In the genomic region with DNA sequence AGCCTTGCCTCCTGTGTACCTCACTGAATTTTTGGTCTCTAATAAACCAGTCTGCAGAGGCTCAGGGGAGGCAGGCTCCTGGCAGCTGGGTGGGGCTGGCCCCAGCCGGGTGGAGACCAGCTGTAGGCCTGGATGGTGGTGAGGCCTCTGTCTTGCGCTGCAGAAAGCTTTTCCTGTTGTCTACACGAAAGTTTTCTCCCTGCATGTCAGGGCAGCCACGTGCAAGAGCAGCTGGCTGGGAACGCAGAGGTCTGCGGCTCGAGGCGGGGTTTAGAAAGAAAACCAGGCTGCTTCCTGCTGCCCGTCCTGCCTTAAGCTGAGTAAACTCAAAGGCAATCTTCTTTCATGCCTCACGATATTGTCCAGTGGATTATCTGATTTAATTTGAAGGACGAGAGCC, we compare ENCODE assay signal across 8 cellular contexts. TPM values are rescaled to one million over a fixed set of nuclear protein-coding genes. Genes with fewer than 3 reads are reported as not detected.
DNase-seq lines count a peak whose midpoint lies in the region; ATAC-seq, FAIRE-seq and TF ChIP-seq lines count a peak whose summit lies in the region.

No MANE protein-coding gene starts in this region.

- H3K36me3 ChIP-seq in BLaER1 treated with 17β-estradiol and CSF1 and Interleukin-3, amounts not matched to agents 10 nM and 100 nM: no peaks in the 10 kb centered on the region
- H3K36me3 ChIP-seq in OCI-LY3 (replicated peaks; ENCODE audit: low read depth, low read length) (no peaks in the 10 kb centered on the region), small intestine (ENCODE audit: control insufficient read depth in 2 of 2, insufficient read depth in 2 of 2, low read length in 2 of 2) (no peaks in the 10 kb centered on the region)

- intact Hi-C loops in Right ventricle myocardium superior (cut with DNase I): no loop called here

- H3K27me3 ChIP-seq in BLaER1 treated with 17β-estradiol and CSF1 and Interleukin-3, amounts not matched to agents 10 nM and 100 nM: no peaks in the 10 kb centered on the region
- no peaks in the 10 kb centered on the region for H3K27me3 ChIP-seq in OCI-LY3 (ENCODE audit: low read depth, low read length)
- no peaks in the 10 kb centered on the region for H3K27me3 ChIP-seq in small intestine (ENCODE audit: control insufficient read depth in 2 of 2, insufficient read depth in 2 of 2, low read length in 2 of 2)

- peak; percentile 71 for ATAC-seq in Right ventricle myocardium superior (ENCODE audit: poor library complexity)
- ATAC-seq in GM19395 (IDR thresholded peaks at IDR 0.05; ENCODE audit: unreplicated experiment): no peak
- ATAC-seq in GM19035 (IDR thresholded peaks at IDR 0.05; ENCODE audit: unreplicated experiment): no peak

- H3K9me3 ChIP-seq in BLaER1 treated with 17β-estradiol and CSF1 and Interleukin-3, amounts not matched to agents 10 nM and 100 nM (replicated peaks in 1 of 11): no peaks in the 10 kb centered on the region
- H3K9me3 ChIP-seq in OCI-LY3 (ENCODE audit: insufficient read depth, low read length): no peaks in the 10 kb centered on the region
- no peaks in the 10 kb centered on the region for H3K9me3 ChIP-seq in small intestine (ENCODE audit: control insufficient read depth, low read depth)

- peak overlapping the region; percentile 64 to 85 (median 77); a peak in 21 of 22 replicates for H3K27ac ChIP-seq in BLaER1 treated with 17β-estradiol and CSF1 and Interleukin-3, amounts not matched to agents 10 nM and 100 nM
- H3K27ac ChIP-seq in OCI-LY3 (ENCODE audit: low read length) (no peak overlapping the region), small intestine (ENCODE audit: low read depth in 1 of 2, low read length in 1 of 2) (peak overlapping the region; percentile 63 to 82)

- peak overlapping the region; percentile 54; the same call in 1 of the 2 replicates for H2AFZ ChIP-seq in OCI-LY3 (ENCODE audit: low read depth, low read length)

- no peak for TF ChIP-seq CTCF in OCI-LY3 (IDR thresholded peaks at IDR 0.05; ENCODE audit: low read depth, low read length)

- no peaks in the 10 kb centered on the region for H4K20me1 ChIP-seq in BLaER1 treated with 17β-estradiol and CSF1 and Interleukin-3, amounts not matched to agents 10 nM and 100 nM
- no peaks in the 10 kb centered on the region for H4K20me1 ChIP-seq in OCI-LY3 (ENCODE audit: insufficient read depth, low read length)

- H3K9ac ChIP-seq in BLaER1 treated with 17β-estradiol and CSF1 and Interleukin-3, amounts not matched to agents 10 nM and 100 nM: peak overlapping the region; percentile 26 to 69 (median 61); a peak in 20 of 22 replicates
- 0 out of 2 replicates have a peak overlapping the region, but pooled peaks have one; percentile 17 for H3K9ac ChIP-seq in OCI-LY3 (ENCODE audit: low read length)

- H3K4me1 ChIP-seq in BLaER1 treated with 17β-estradiol and CSF1 and Interleukin-3, amounts not matched to agents 10 nM and 100 nM: peaks cover 59 to 86% (median 77%) of the 10 kb centered on the region in 10 experiments
- H3K4me1 ChIP-seq in OCI-LY3 (ENCODE audit: low read length) (peaks cover 28% of the 10 kb centered on the region), small intestine (ENCODE audit: control insufficient read depth in 2 of 2, insufficient read depth in 1 of 2, low read depth in 1 of 2, low read length in 1 of 2) (peaks cover 0 to 6% of the 10 kb centered on the region in 2 donors)

- H3K79me2 ChIP-seq in OCI-LY3 (ENCODE audit: low read length): no peaks in the 10 kb centered on the region

- 6 to 11% (median 10%) methylated on average over 11 of the region's 11 CpGs for WGBS in small intestine, 3 donors

- no peak for FAIRE-seq in small intestine (lab: Jason Lieb, UNC)

- peak; percentile 82 for DNase-seq in activated effector memory CD4-positive, alpha-beta T cell treated with anti-CD3 and anti-CD28 coated beads, Interleukin-2, amount 50 U/mL, for 16 hours
- peak; percentile 87 for DNase-seq in Right ventricle myocardium superior
- DNase-seq in small intestine: peak; percentile 60
- DNase-seq in RKO (ENCODE audit: low spot score): no peak

- H3K4me3 ChIP-seq in BLaER1 treated with 17β-estradiol and CSF1 and Interleukin-3, amounts not matched to agents 10 nM and 100 nM: no peak overlapping the region
- H3K4me3 ChIP-seq in OCI-LY3 (ENCODE audit: low read length): no peak overlapping the region
- no peak overlapping the region for H3K4me3 ChIP-seq in small intestine (ENCODE audit: low read depth in 1 of 2, low read length in 2 of 2)

- H3K4me2 ChIP-seq in BLaER1 treated with 17β-estradiol and CSF1 and Interleukin-3, amounts not matched to agents 10 nM and 100 nM: peak overlapping the region; percentile 65 to 94 (median 81)
- H3K4me2 ChIP-seq in OCI-LY3 (ENCODE audit: low read length): no peak overlapping the region

RNA-seq across cellular contexts. Expression of gene SERPINF1, which starts 2.4 kb away (rescaled TPM):
- total RNA-seq in Right ventricle myocardium superior: 131 TPM
- polyA plus RNA-seq in small intestine: 100 to 1,000 TPM in 1 of 3 donors, 10 to 100 TPM in 1, 1 to 10 TPM in 1; 7.2 to 118 (median 20.8) TPM

RNA-seq across cellular contexts. Expression of gene SERPINF2, which starts 21.6 kb away (rescaled TPM):
- total RNA-seq in Right ventricle myocardium superior: 0.32 TPM
- polyA plus RNA-seq in small intestine: 1 to 10 TPM in 2 of 3 donors, under 1 TPM in 1; 0.89 to 4.5 (median 1.6) TPM

RNA-seq across cellular contexts. Expression of gene WDR81, which starts 39.8 kb away (rescaled TPM):
- total RNA-seq in Right ventricle myocardium superior: 8.5 TPM
- 10 to 100 TPM; 14.6 to 18.0 (median 14.8) TPM for polyA plus RNA-seq in small intestine

RNA-seq across cellular contexts. Expression of gene TLCD2, which starts 54.1 kb away (rescaled TPM):
- total RNA-seq in Right ventricle myocardium superior: 2.0 TPM
- polyA plus RNA-seq in small intestine: 10 to 100 TPM in 1 of 3 donors, 1 to 10 TPM in 2; 5.1 to 10.3 (median 7.8) TPM
